Comparison of ENCODE assay signal across 17 cellular contexts in genomic region chr12:29734299-29734698, GRCh38. TPM values are rescaled to one million over a fixed set of nuclear protein-coding genes. Genes with fewer than 3 reads are reported as not detected.
"Had no signal": no experiment of that assay in that cellular context is flagged by ENCODE, and none has a peak within 500 bp of the region (broad histone marks: within the 10 kb centered on the region; RNA-seq: fewer than 3 reads in every experiment).

No MANE protein-coding gene starts in this region.

- ATAC-seq: activated naive CD8-positive, alpha-beta T cell treated with anti-CD3 and anti-CD28 coated beads, Interleukin-2, amount 50 U/mL, for 24 hours; left colon; naive thymus-derived CD4-positive, alpha-beta T cell; SK-N-SH treated with all-trans-retinoic acid at 6 μM for 48 hours; stimulated activated naive CD8-positive, alpha-beta T cell treated with anti-CD3 and anti-CD28 coated beads, Interleukin-15, Interleukin-2, amounts not matched to agents 100 U/mL and 50 U/mL, for 24 hours had no signal

- DNase-seq: activated CD4-positive, alpha-beta T cell treated with anti-CD3 and anti-CD28 coated beads for 1 hour; activated CD4-positive, alpha-beta T cell treated with anti-CD3 and anti-CD28 coated beads, Interleukin-2, amount 50 U/mL, for 48 hours; activated naive CD4-positive, alpha-beta T cell treated with anti-CD3 and anti-CD28 coated beads for 36 hours; activated naive CD8-positive, alpha-beta T cell treated with anti-CD3 and anti-CD28 coated beads, Interleukin-2, amount 50 U/mL, for 24 hours; activated T-cell treated with anti-CD3 and anti-CD28 coated beads, Interleukin-2, amount 50 U/mL, for 1 hour; esophagus squamous epithelium; left colon; naive thymus-derived CD4-positive, alpha-beta T cell; retina; small intestine; stimulated activated CD4-positive, alpha-beta T cell treated with anti-CD3 and anti-CD28 coated beads, Interleukin-4, amount 100 ng/mL, for 24 hours; stimulated activated naive CD8-positive, alpha-beta T cell treated with anti-CD3 and anti-CD28 coated beads, Interleukin-15, Interleukin-2, amounts not matched to agents 100 U/mL and 50 U/mL, for 24 hours; T-helper 1 cell; T1000 had no signal

- H3K27me3 ChIP-seq: esophagus squamous epithelium had no signal

- H3K27ac ChIP-seq: esophagus squamous epithelium, parathyroid adenoma had no signal

- H3K4me3 ChIP-seq: coronary artery, esophagus squamous epithelium had no signal

- H3K36me3 ChIP-seq: esophagus squamous epithelium had no signal

- H3K9me3 ChIP-seq: esophagus squamous epithelium had no signal

RNA-seq across cellular contexts. Expression of gene TMTC1, which starts 49.4 kb away (rescaled TPM):
- total RNA-seq: activated naive CD4-positive, alpha-beta T cell treated with anti-CD3 and anti-CD28 coated beads for 36 hours had no signal
- polyA plus RNA-seq: naive thymus-derived CD4-positive, alpha-beta T cell had no signal
